Comparison of ENCODE assay signal across 9 cellular contexts in genomic region chr4:17510582-17510981, GRCh38. TPM values are rescaled to one million over a fixed set of nuclear protein-coding genes. Genes with fewer than 3 reads are reported as not detected.
DNase-seq lines count a peak whose midpoint lies in the region; ATAC-seq, FAIRE-seq and TF ChIP-seq lines count a peak whose summit lies in the region.
"Had no signal": no experiment of that assay in that cellular context is flagged by ENCODE, and none has a peak within 500 bp of the region (broad histone marks: within the 10 kb centered on the region; RNA-seq: fewer than 3 reads in every experiment).

No MANE protein-coding gene starts in this region.

- no peaks in the 10 kb centered on the region for H3K9me3 ChIP-seq in GM12878 (replicated peaks; ENCODE audit: control insufficient read depth, insufficient read depth, low read length)
- no peaks in the 10 kb centered on the region for H3K9me3 ChIP-seq in lower lobe of right lung
- no peaks in the 10 kb centered on the region for H3K9me3 ChIP-seq in suprapubic skin

- no peaks in the 10 kb centered on the region for H4K20me1 ChIP-seq in GM12878 (ENCODE audit: control insufficient read depth, insufficient read depth)

- CTCF ChIA-PET in GM12878 (lab: Yijun Ruan, JAX): interaction anchor here (0.6 to 1.2 kb wide), 4 partner anchors 20 to 186 kb away, joined by 3 read pairs; no protein-coding TSS in a partner anchor

- no peaks in the 10 kb centered on the region for H3K9me3 Mint-ChIP-seq in activated T-cell treated with anti-CD3 and anti-CD28 coated beads, Interleukin-2, amount 50 U/mL, for 72 hours

- H3K36me3 Mint-ChIP-seq in activated T-cell treated with anti-CD3 and anti-CD28 coated beads, Interleukin-2, amount 50 U/mL, for 72 hours (ENCODE audit: insufficient read depth in 2 of 2): peaks cover 1 to 5% of the 10 kb centered on the region in 2 donors

- H3K27ac ChIP-seq in GM12878 (ENCODE audit: control insufficient read depth, insufficient read depth) (no peak overlapping the region), lower lobe of right lung (no peak overlapping the region), suprapubic skin (no peak overlapping the region)

- POLR2A ChIA-PET in GM12878 (lab: Charles Lee): no interaction called here

- no peak for FAIRE-seq in GM12878 (lab: Jason Lieb, UNC)
- FAIRE-seq in H54 (lab: Jason Lieb, UNC): no peak

- no peaks in the 10 kb centered on the region for H3K79me2 ChIP-seq in GM12878 (ENCODE audit: control insufficient read depth, insufficient read depth, low read length)

- BruUV-seq in GM12878 (replicated peaks; lab: Mats Ljungman, UMichigan): no TSS peak

- TF ChIP-seq EP300 in GM12878 (IDR thresholded peaks at IDR 0.05; ENCODE audit: borderline replicate concordance in 1 of 2, control insufficient read depth in 1 of 2, low read depth in 2 of 2, low read length in 2 of 2): no peak
- TF ChIP-seq EP300 in suprapubic skin (IDR thresholded peaks at IDR 0.05): no peak

- TF ChIP-seq POLR2A in GM12878 (IDR thresholded peaks at IDR 0.05; ENCODE audit: low read depth, low read length) (no peak), suprapubic skin (IDR thresholded peaks at IDR 0.05) (no peak), H54 (IDR thresholded peaks at IDR 0.05; ENCODE audit: low read depth, low read length) (no peak)

- RAD21 ChIA-PET in GM12878 (lab: Charles Lee; ENCODE audit: unreplicated experiment): no interaction called here

- in situ Hi-C loops in GM12878 (cut with MboI): no loop called here

- intact Hi-C loops in GM12878 (cut with micrococcal nuclease; ENCODE audit: unreplicated experiment) (no loop called here), lower lobe of right lung (cut with DNase I) (no loop called here)

- TF ChIP-seq RAD21 in GM12878 (IDR thresholded peaks at IDR 0.05; ENCODE audit: insufficient read depth, low read depth, low read length): no peak

- no peak overlapping the region for H2AFZ ChIP-seq in GM12878 (ENCODE audit: control insufficient read depth, low read depth, low read length)

- H3K27me3 ChIP-seq in GM12878 (replicated peaks in 1 of 2; ENCODE audit: control insufficient read depth in 2 of 2, insufficient read depth in 2 of 2, low read length in 1 of 2) (no peaks in the 10 kb centered on the region), lower lobe of right lung (ENCODE audit: low read depth) (no peaks in the 10 kb centered on the region), suprapubic skin (no peaks in the 10 kb centered on the region)

- no peak for DNase-seq in activated T-cell treated with anti-CD3 and anti-CD28 coated beads, Interleukin-2, amount 50 U/mL, for 72 hours
- DNase-seq in activated T-cell treated with anti-CD3 and anti-CD28 coated beads, Interleukin-2, amount 50 U/mL, for 1 hour: no peak
- no peak for DNase-seq in GM12878 (ENCODE audit: low read depth, low spot score)
- no peak for DNase-seq in lower lobe of right lung
- DNase-seq in suprapubic skin (ENCODE audit: low spot score in 2 of 2): no peak
- DNase-seq in H54 (ENCODE audit: insufficient read length, low spot score): no peak
- DNase-seq in AML-193 (lab: John Stamatoyannopoulos, UW): no peak

- H3K4me3 Mint-ChIP-seq in activated T-cell treated with anti-CD3 and anti-CD28 coated beads, Interleukin-2, amount 50 U/mL, for 72 hours: peak overlapping the region; percentile 96 to 97

- H3K4me1 Mint-ChIP-seq in activated T-cell treated with anti-CD3 and anti-CD28 coated beads, Interleukin-2, amount 50 U/mL, for 72 hours (ENCODE audit: low read depth): peaks cover 44% of the 10 kb centered on the region

- SMC1A ChIA-PET in GM12878 (lab: Charles Lee; ENCODE audit: uncharacterized antibody, unreplicated experiment): no interaction called here

- H3K4me3 ChIP-seq in GM12878 (no peak overlapping the region; the same call in 1 of the 2 replicates), lower lobe of right lung (peak overlapping the region; percentile 91), suprapubic skin (peak overlapping the region; percentile 61)

- peaks cover under 1% of the 10 kb centered on the region for H3K27me3 Mint-ChIP-seq in activated T-cell treated with anti-CD3 and anti-CD28 coated beads, Interleukin-2, amount 50 U/mL, for 72 hours (ENCODE audit: low read depth)

- ATAC-seq in activated T-cell treated with anti-CD3 and anti-CD28 coated beads, Interleukin-2, amount 50 U/mL, for 72 hours (replicated peaks in 1 of 2): no peak
- no peak for ATAC-seq in GM12878
- no peak for ATAC-seq in lower lobe of right lung
- no peak for ATAC-seq in GM21619 (IDR thresholded peaks at IDR 0.05; ENCODE audit: unreplicated experiment)

- TF ChIP-seq CTCF in GM12878 (IDR thresholded peaks at IDR 0.05 in 2 of 3, conservative IDR thresholded peaks at IDR 0.05 in 1 of 3; ENCODE audit: control insufficient read depth in 2 of 3, extremely low read depth in 1 of 3, insufficient read depth in 1 of 3, low read depth in 3 of 3, low read length in 3 of 3): no peak
- no peak for TF ChIP-seq CTCF in lower lobe of right lung (IDR thresholded peaks at IDR 0.05)
- TF ChIP-seq CTCF in suprapubic skin (IDR thresholded peaks at IDR 0.05): no peak

- no peaks in the 10 kb centered on the region; the same call in 1 of the 2 replicates for H3K4me1 ChIP-seq in GM12878 (ENCODE audit: control insufficient read depth, insufficient read depth, low read length)
- H3K4me1 ChIP-seq in lower lobe of right lung: peaks cover 31% of the 10 kb centered on the region
- peaks cover 18% of the 10 kb centered on the region for H3K4me1 ChIP-seq in suprapubic skin

- H3K36me3 ChIP-seq in GM12878 (ENCODE audit: control insufficient read depth in 2 of 2, insufficient read depth in 2 of 2, low read length in 1 of 2): no peaks in the 10 kb centered on the region
- peaks cover 34% of the 10 kb centered on the region for H3K36me3 ChIP-seq in lower lobe of right lung
- peaks cover 8% of the 10 kb centered on the region for H3K36me3 ChIP-seq in suprapubic skin

- peak overlapping the region; percentile 61 for H3K27ac Mint-ChIP-seq in activated T-cell treated with anti-CD3 and anti-CD28 coated beads, Interleukin-2, amount 50 U/mL, for 72 hours

- 62% methylated on average over 3 of the region's 3 CpGs for WGBS in GM12878 (ENCODE audit: insufficient coverage, insufficient replicate concordance, low lambda C conversion rate, missing lambda C conversion rate)
- WGBS in suprapubic skin: 91% methylated on average over 3 of the region's 3 CpGs

- peak overlapping the region; percentile 92; the same call in 1 of the 2 replicates for H3K4me2 ChIP-seq in GM12878 (ENCODE audit: control insufficient read depth, insufficient read depth)

- no peak overlapping the region for H3K9ac ChIP-seq in GM12878 (ENCODE audit: control insufficient read depth, insufficient read depth, low read length)

TF ChIP-seq in GM12878, 131 proteins besides CTCF, POLR2A, EP300 and RAD21:
- no peak for TF ChIP-seq TCF7 (IDR thresholded peaks at IDR 0.05; ENCODE audit: borderline replicate concordance)
TF ChIP-seq in GM12878: peak in this region for 0.

RNA-seq across cellular contexts. Expression of gene QDPR, which starts 1.3 kb away (rescaled TPM):
- 10 to 100 TPM; 22.4 to 22.6 TPM for total RNA-seq in activated T-cell treated with anti-CD3 and anti-CD28 coated beads, Interleukin-2, amount 50 U/mL, for 72 hours
- 4.9 and 6.3 TPM in 2 replicates for total RNA-seq in GM12878 (2013; cell fraction: nucleolus; rRNA removed)
- total RNA-seq in GM12878 (2014; rRNA removed) (3.1 and 6.2 TPM in 2 replicates), GM12878 (2014; rRNA removed; fragmentation: Illumina TruSeq; extraction: Trizol) (8.0 and 10.0 TPM in 2 replicates), GM12878 (2021) (17.5 and 17.6 TPM in 2 replicates), lower lobe of right lung (38.5 TPM), suprapubic skin (10 to 100 TPM in 2 of 4 donors, 1 to 10 TPM in 2; 5.1 to 15.7 (median 9.5) TPM)
- 6.1 TPM for polyA plus RNA-seq in GM12878 (2011; ENCODE audit: low read depth)
- polyA plus RNA-seq in GM12878 (2011; rRNA removed) (8.6 and 8.7 TPM in 2 replicates), GM12878 (2014; fragmentation: Illumina TruSeq; extraction: Trizol) (9.1 and 13.6 TPM in 2 replicates), GM12878 (2014; fragmentation: Nextera tagmentation; extraction: Ambion mirVana) (1 to 10 TPM; 3.0 to 8.2 TPM), GM12878 (2014; rRNA removed) (18.0 and 25.9 TPM in 2 replicates), GM12878 (2016; fragmentation: Nextera tagmentation; extraction: Ambion mirVana) (10 to 100 TPM; 26.7 to 27.7 TPM)
- 8.6 and 10.1 TPM in 2 replicates for polyA plus RNA-seq in GM12878 (2011; cell fraction: cytosol; rRNA removed)
- 4.9 and 5.3 TPM in 2 replicates for polyA plus RNA-seq in GM12878 (2011; cell fraction: nucleus; rRNA removed)
- 9.6 and 10.1 TPM in 2 replicates for polyA plus RNA-seq in GM12878 (2012)
- polyA minus RNA-seq in GM12878 (2011; rRNA and poly(A)+ RNA removed): 9.6 and 9.8 TPM in 2 replicates
- polyA minus RNA-seq in GM12878 (2011; cell fraction: cytosol; rRNA and poly(A)+ RNA removed): 2.7 and 4.3 TPM in 2 replicates
- 2.3 and 3.0 TPM in 2 replicates for polyA minus RNA-seq in GM12878 (2011; cell fraction: nucleus; rRNA and poly(A)+ RNA removed)

RNA-seq across cellular contexts. Expression of gene CLRN2, which starts 4.4 kb away (rescaled TPM):
- not detected for total RNA-seq in activated T-cell treated with anti-CD3 and anti-CD28 coated beads, Interleukin-2, amount 50 U/mL, for 72 hours
- not detected in 2 replicates for total RNA-seq in GM12878 (2013; cell fraction: nucleolus; rRNA removed)
- not detected in 2 replicates for total RNA-seq in GM12878 (2014; rRNA removed)
- total RNA-seq in GM12878 (2014; rRNA removed; fragmentation: Illumina TruSeq; extraction: Trizol): not detected in 2 replicates
- total RNA-seq in GM12878 (2021): not detected in 2 replicates
- not detected for polyA plus RNA-seq in GM12878 (2011; ENCODE audit: low read depth)
- not detected in 2 replicates for polyA plus RNA-seq in GM12878 (2011; rRNA removed)
- polyA plus RNA-seq in GM12878 (2011; cell fraction: cytosol; rRNA removed): not detected in 2 replicates
- not detected in 2 replicates for polyA plus RNA-seq in GM12878 (2011; cell fraction: nucleus; rRNA removed)
- polyA plus RNA-seq in GM12878 (2012): not detected in 2 replicates
- not detected in 2 replicates for polyA plus RNA-seq in GM12878 (2014; fragmentation: Illumina TruSeq; extraction: Trizol)
- polyA plus RNA-seq in GM12878 (2014; fragmentation: Nextera tagmentation; extraction: Ambion mirVana): not detected
- polyA plus RNA-seq in GM12878 (2014; rRNA removed): not detected in 2 replicates
- polyA plus RNA-seq in GM12878 (2016; fragmentation: Nextera tagmentation; extraction: Ambion mirVana): not detected
- not detected in 2 replicates for polyA minus RNA-seq in GM12878 (2011; rRNA and poly(A)+ RNA removed)
- not detected in 2 replicates for polyA minus RNA-seq in GM12878 (2011; cell fraction: cytosol; rRNA and poly(A)+ RNA removed)
- polyA minus RNA-seq in GM12878 (2011; cell fraction: nucleus; rRNA and poly(A)+ RNA removed): not detected in 2 replicates
- not detected for total RNA-seq in lower lobe of right lung
- not detected for total RNA-seq in suprapubic skin
- total RNA-seq: SK-MEL-5 had no signal
